ENCODE assay signal across 1 cellular context in the genomic region with DNA sequence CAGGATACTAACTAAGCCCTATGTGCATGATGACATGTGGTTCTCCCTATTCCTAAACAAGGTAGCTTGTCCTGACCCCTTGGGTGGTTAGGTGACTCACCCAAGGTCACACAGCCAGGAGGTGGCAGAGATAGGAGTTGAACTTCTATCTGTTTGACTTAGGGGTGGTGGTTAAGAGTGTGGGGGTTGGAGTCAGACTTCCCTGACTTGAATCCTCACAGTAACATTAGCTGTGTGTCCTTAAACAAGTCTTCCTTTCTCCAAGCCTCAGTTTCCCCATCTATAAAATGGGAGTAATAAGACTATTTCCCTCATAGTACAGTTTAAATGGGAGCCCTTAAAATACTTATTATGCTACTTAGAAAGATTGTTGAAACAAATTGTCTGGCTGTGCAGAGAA.
TF ChIP-seq lines count a peak whose summit lies in the region.

No MANE protein-coding gene starts in this region.

TF ChIP-seq in K562, 482 proteins besides CTCF, POLR2A, EP300 and RAD21 (continued from another document):
- TF ChIP-seq, protein P1, sequence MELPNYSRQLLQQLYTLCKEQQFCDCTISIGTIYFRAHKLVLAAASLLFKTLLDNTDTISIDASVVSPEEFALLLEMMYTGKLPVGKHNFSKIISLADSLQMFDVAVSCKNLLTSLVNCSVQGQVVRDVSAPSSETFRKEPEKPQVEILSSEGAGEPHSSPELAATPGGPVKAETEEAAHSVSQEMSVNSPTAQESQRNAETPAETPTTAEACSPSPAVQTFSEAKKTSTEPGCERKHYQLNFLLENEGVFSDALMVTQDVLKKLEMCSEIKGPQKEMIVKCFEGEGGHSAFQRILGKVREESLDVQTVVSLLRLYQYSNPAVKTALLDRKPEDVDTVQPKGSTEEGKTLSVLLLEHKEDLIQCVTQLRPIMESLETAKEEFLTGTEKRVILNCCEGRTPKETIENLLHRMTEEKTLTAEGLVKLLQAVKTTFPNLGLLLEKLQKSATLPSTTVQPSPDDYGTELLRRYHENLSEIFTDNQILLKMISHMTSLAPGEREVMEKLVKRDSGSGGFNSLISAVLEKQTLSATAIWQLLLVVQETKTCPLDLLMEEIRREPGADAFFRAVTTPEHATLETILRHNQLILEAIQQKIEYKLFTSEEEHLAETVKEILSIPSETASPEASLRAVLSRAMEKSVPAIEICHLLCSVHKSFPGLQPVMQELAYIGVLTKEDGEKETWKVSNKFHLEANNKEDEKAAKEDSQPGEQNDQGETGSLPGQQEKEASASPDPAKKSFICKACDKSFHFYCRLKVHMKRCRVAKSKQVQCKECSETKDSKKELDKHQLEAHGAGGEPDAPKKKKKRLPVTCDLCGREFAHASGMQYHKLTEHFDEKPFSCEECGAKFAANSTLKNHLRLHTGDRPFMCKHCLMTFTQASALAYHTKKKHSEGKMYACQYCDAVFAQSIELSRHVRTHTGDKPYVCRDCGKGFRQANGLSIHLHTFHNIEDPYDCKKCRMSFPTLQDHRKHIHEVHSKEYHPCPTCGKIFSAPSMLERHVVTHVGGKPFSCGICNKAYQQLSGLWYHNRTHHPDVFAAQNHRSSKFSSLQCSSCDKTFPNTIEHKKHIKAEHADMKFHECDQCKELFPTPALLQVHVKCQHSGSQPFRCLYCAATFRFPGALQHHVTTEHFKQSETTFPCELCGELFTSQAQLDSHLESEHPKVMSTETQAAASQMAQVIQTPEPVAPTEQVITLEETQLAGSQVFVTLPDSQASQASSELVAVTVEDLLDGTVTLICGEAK (IDR thresholded peaks at IDR 0.05) = no peak
- TF ChIP-seq, protein P1 (CRISPR knock-in tag; IDR thresholded peaks at IDR 0.05) = no peak
- TF ChIP-seq, protein P2, sequence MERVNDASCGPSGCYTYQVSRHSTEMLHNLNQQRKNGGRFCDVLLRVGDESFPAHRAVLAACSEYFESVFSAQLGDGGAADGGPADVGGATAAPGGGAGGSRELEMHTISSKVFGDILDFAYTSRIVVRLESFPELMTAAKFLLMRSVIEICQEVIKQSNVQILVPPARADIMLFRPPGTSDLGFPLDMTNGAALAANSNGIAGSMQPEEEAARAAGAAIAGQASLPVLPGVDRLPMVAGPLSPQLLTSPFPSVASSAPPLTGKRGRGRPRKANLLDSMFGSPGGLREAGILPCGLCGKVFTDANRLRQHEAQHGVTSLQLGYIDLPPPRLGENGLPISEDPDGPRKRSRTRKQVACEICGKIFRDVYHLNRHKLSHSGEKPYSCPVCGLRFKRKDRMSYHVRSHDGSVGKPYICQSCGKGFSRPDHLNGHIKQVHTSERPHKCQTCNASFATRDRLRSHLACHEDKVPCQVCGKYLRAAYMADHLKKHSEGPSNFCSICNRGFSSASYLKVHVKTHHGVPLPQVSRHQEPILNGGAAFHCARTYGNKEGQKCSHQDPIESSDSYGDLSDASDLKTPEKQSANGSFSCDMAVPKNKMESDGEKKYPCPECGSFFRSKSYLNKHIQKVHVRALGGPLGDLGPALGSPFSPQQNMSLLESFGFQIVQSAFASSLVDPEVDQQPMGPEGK (CRISPR knock-in tag; IDR thresholded peaks at IDR 0.05; ENCODE audit: borderline replicate concordance) = no peak
- TF ChIP-seq, protein P3, sequence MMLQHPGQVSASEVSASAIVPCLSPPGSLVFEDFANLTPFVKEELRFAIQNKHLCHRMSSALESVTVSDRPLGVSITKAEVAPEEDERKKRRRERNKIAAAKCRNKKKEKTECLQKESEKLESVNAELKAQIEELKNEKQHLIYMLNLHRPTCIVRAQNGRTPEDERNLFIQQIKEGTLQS (IDR thresholded peaks at IDR 0.05) = peak; percentile 27; the same call in 1 of the 2 replicates
- TF ChIP-seq, protein P3 (CRISPR knock-in tag; conservative IDR thresholded peaks at IDR 0.05) = no peak
- TF ChIP-seq FOXK1 (CRISPR knock-in tag; IDR thresholded peaks at IDR 0.05; ENCODE audit: borderline replicate concordance) (no peak), TCF3 (CRISPR knock-in tag; IDR thresholded peaks at IDR 0.05) (0 out of 2 replicates have a peak, but pooled peaks have one; percentile 14), SAFB (IDR thresholded peaks at IDR 0.05; ENCODE audit: borderline replicate concordance, low read depth, low read length) (no peak), CREB1 (IDR thresholded peaks at IDR 0.05) (no peak), CREB1 (CRISPR knock-in tag; IDR thresholded peaks at IDR 0.05) (no peak), FOXK2 (conservative IDR thresholded peaks at IDR 0.05 in 1 of 2, IDR thresholded peaks at IDR 0.05 in 1 of 2; ENCODE audit: low read depth in 2 of 2) (no peak), RNF2 (IDR thresholded peaks at IDR 0.05) (no peak), KDM1A (IDR thresholded peaks at IDR 0.05) (peak; percentile 61 to 63), CBFA2T3 (IDR thresholded peaks at IDR 0.05) (peak; percentile 62), KLF13 (tag; IDR thresholded peaks at IDR 0.05; ENCODE audit: borderline replicate concordance, low read depth) (no peak), CBX5 (IDR thresholded peaks at IDR 0.05; ENCODE audit: borderline replicate concordance, low read depth) (no peak), GABPA (tag; conservative IDR thresholded peaks at IDR 0.05; ENCODE audit: low read depth) (no peak), ZNF764 (CRISPR knock-in tag; IDR thresholded peaks at IDR 0.05; ENCODE audit: low read depth) (no peak), ZNF3 (CRISPR knock-in tag; IDR thresholded peaks at IDR 0.05) (no peak), TCFL5 (CRISPR knock-in tag; conservative IDR thresholded peaks at IDR 0.05) (no peak), ZNF57 (CRISPR knock-in tag; IDR thresholded peaks at IDR 0.05) (no peak), SMARCA4 (IDR thresholded peaks at IDR 0.05) (no peak), NR2C1 (IDR thresholded peaks at IDR 0.05) (no peak; the same call in 1 of the 2 replicates), NR2C1 (tag; IDR thresholded peaks at IDR 0.05) (peak; percentile 62; the same call in 1 of the 2 replicates), DDX20 (tag; IDR thresholded peaks at IDR 0.05; ENCODE audit: low read depth) (no peak), YY1 (IDR thresholded peaks at IDR 0.05; ENCODE audit: borderline replicate concordance in 1 of 3, control insufficient read depth in 1 of 3, extremely low read depth in 1 of 3, insufficient read depth in 3 of 3, insufficient read length in 1 of 3, insufficient replicate concordance in 2 of 3, low read depth in 1 of 3, low read length in 2 of 3) (no peak), ZNF239 (CRISPR knock-in tag; IDR thresholded peaks at IDR 0.05) (no peak), CBFA2T2 (conservative IDR thresholded peaks at IDR 0.05) (0 out of 2 replicates have a peak, but pooled peaks have one; percentile 15), ZNF431 (CRISPR knock-in tag; IDR thresholded peaks at IDR 0.05) (no peak), RBFOX2 (IDR thresholded peaks at IDR 0.05; ENCODE audit: low read depth, low read length) (no peak), HNRNPK (IDR thresholded peaks at IDR 0.05; ENCODE audit: low read depth, low read length, poor library complexity, severe bottlenecking) (no peak), MECOM (CRISPR knock-in tag; IDR thresholded peaks at IDR 0.05) (no peak), SMARCA5 (IDR thresholded peaks at IDR 0.05) (0 out of 2 replicates have a peak, but pooled peaks have one; percentile 36), RUNX1 (IDR thresholded peaks at IDR 0.05; ENCODE audit: low read depth) (no peak), LCOR (CRISPR knock-in tag; IDR thresholded peaks at IDR 0.05) (no peak), ZNF217 (CRISPR knock-in tag; IDR thresholded peaks at IDR 0.05) (no peak), ZNF384 (IDR thresholded peaks at IDR 0.05; ENCODE audit: low read depth, low read length) (no peak), ZNF589 (CRISPR knock-in tag; IDR thresholded peaks at IDR 0.05; ENCODE audit: low read depth) (no peak), ETV6 (IDR thresholded peaks at IDR 0.05; ENCODE audit: borderline replicate concordance in 1 of 2, low read depth in 2 of 2, low read length in 1 of 2) (no peak), ETV6 (CRISPR knock-in tag; IDR thresholded peaks at IDR 0.05; ENCODE audit: borderline replicate concordance) (no peak), ZNF717 (CRISPR knock-in tag; IDR thresholded peaks at IDR 0.05) (no peak), RBM34 (IDR thresholded peaks at IDR 0.05; ENCODE audit: borderline replicate concordance, insufficient read depth, low read length) (no peak), NFATC3 (IDR thresholded peaks at IDR 0.05) (no peak), RBM25 (IDR thresholded peaks at IDR 0.05; ENCODE audit: low read depth, low read length, severe bottlenecking) (peak; percentile 81)
- TF ChIP-seq, protein P4, sequence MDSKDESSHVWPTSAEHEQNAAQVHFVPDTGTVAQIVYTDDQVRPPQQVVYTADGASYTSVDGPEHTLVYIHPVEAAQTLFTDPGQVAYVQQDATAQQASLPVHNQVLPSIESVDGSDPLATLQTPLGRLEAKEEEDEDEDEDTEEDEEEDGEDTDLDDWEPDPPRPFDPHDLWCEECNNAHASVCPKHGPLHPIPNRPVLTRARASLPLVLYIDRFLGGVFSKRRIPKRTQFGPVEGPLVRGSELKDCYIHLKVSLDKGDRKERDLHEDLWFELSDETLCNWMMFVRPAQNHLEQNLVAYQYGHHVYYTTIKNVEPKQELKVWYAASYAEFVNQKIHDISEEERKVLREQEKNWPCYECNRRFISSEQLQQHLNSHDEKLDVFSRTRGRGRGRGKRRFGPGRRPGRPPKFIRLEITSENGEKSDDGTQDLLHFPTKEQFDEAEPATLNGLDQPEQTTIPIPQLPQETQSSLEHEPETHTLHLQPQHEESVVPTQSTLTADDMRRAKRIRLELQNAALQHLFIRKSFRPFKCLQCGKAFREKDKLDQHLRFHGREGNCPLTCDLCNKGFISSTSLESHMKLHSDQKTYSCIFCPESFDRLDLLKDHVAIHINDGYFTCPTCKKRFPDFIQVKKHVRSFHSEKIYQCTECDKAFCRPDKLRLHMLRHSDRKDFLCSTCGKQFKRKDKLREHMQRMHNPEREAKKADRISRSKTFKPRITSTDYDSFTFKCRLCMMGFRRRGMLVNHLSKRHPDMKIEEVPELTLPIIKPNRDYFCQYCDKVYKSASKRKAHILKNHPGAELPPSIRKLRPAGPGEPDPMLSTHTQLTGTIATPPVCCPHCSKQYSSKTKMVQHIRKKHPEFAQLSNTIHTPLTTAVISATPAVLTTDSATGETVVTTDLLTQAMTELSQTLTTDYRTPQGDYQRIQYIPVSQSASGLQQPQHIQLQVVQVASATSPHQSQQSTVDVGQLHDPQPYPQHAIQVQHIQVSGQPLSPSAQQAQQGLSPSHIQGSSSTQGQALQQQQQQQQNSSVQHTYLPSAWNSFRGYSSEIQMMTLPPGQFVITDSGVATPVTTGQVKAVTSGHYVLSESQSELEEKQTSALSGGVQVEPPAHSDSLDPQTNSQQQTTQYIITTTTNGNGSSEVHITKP (IDR thresholded peaks at IDR 0.05; ENCODE audit: partially characterized antibody) = peak; percentile 27
- TF ChIP-seq, protein P5, sequence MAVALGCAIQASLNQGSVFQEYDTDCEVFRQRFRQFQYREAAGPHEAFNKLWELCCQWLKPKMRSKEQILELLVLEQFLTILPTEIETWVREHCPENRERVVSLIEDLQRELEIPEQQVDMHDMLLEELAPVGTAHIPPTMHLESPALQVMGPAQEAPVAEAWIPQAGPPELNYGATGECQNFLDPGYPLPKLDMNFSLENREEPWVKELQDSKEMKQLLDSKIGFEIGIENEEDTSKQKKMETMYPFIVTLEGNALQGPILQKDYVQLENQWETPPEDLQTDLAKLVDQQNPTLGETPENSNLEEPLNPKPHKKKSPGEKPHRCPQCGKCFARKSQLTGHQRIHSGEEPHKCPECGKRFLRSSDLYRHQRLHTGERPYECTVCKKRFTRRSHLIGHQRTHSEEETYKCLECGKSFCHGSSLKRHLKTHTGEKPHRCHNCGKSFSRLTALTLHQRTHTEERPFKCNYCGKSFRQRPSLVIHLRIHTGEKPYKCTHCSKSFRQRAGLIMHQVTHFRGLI (CRISPR knock-in tag; IDR thresholded peaks at IDR 0.05) = no peak
- TF ChIP-seq, protein P6, sequence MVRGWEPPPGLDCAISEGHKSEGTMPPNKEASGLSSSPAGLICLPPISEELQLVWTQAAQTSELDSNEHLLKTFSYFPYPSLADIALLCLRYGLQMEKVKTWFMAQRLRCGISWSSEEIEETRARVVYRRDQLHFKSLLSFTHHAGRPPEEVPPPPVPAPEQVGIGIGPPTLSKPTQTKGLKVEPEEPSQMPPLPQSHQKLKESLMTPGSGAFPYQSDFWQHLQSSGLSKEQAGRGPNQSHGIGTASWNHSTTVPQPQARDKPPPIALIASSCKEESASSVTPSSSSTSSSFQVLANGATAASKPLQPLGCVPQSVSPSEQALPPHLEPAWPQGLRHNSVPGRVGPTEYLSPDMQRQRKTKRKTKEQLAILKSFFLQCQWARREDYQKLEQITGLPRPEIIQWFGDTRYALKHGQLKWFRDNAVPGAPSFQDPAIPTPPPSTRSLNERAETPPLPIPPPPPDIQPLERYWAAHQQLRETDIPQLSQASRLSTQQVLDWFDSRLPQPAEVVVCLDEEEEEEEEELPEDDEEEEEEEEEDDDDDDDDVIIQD (CRISPR knock-in tag; IDR thresholded peaks at IDR 0.05) = no peak
TF ChIP-seq in K562: peak in this region for 15.
